ENCODE assay signal across 14 cellular contexts in genomic region chr7:47807126-47807525, GRCh38.
DNase-seq lines count a peak whose midpoint lies in the region; ATAC-seq and TF ChIP-seq lines count a peak whose summit lies in the region.
"Had no signal": no experiment of that assay in that cellular context is flagged by ENCODE, and none has a peak within 500 bp of the region (broad histone marks: within the 10 kb centered on the region; RNA-seq: fewer than 3 reads in every experiment).

No MANE protein-coding gene starts in this region.

- H3K27me3 ChIP-seq in IMR-90 (ENCODE audit: control insufficient read depth, insufficient read depth, low read length) (no peaks in the 10 kb centered on the region; the same call in 1 of the 2 replicates), lower lobe of right lung (ENCODE audit: low read depth) (no peaks in the 10 kb centered on the region), subcutaneous abdominal adipose tissue (ENCODE audit: control insufficient read depth in 5 of 5, insufficient read depth in 4 of 5, low read length in 5 of 5) (no peaks in the 10 kb centered on the region)
- H3K27me3 ChIP-seq: BE2C had no signal

- no peak for TF ChIP-seq RAD21 in IMR-90 (IDR thresholded peaks at IDR 0.05; ENCODE audit: low read length)

- H4K20me1 ChIP-seq in IMR-90 (ENCODE audit: insufficient read depth, low read length): no peaks in the 10 kb centered on the region

- no peak overlapping the region for H3K18ac ChIP-seq in IMR-90 (ENCODE audit: low read depth, low read length)

- H4K8ac ChIP-seq in IMR-90 (ENCODE audit: low read depth in 2 of 2, low read length in 2 of 2): no peak overlapping the region

- H3K27ac ChIP-seq in IMR-90 (ENCODE audit: insufficient read depth, low read length): no peak overlapping the region
- peak overlapping the region in 1 of 2 donors; percentile 74 for H3K27ac ChIP-seq in coronary artery
- peak overlapping the region; percentile 66 for H3K27ac ChIP-seq in lower lobe of right lung
- no peak overlapping the region for H3K27ac ChIP-seq in subcutaneous abdominal adipose tissue (ENCODE audit: low read depth, low read length)
- H3K27ac ChIP-seq: KMS-11 had no signal

- in situ Hi-C loops in IMR-90 (cut with MboI; ENCODE audit: low sequenced_read_pairs): no loop called here

- TF ChIP-seq CTCF in IMR-90 (conservative IDR thresholded peaks at IDR 0.05; ENCODE audit: low read depth, low read length): no peak
- no peak for TF ChIP-seq CTCF in coronary artery (IDR thresholded peaks at IDR 0.05)
- no peak for TF ChIP-seq CTCF in lower lobe of right lung (IDR thresholded peaks at IDR 0.05)

- no peak for TF ChIP-seq POLR2A in IMR-90 (IDR thresholded peaks at IDR 0.05; ENCODE audit: low read depth, low read length)

- POLR2A ChIA-PET in IMR-90 (lab: Charles Lee; ENCODE audit: unreplicated experiment): no interaction called here

- no peak overlapping the region for H4K5ac ChIP-seq in IMR-90 (ENCODE audit: low read depth, low read length)

- no CpG with 5 or more reads among the region's 3 CpGs for WGBS in IMR-90 (ENCODE audit: extremely low coverage in 2 of 2, insufficient read length in 1 of 2), 2 experiments

- H3K9ac ChIP-seq in IMR-90 (ENCODE audit: low read depth, low read length) (no peak overlapping the region), subcutaneous abdominal adipose tissue (ENCODE audit: low read length in 5 of 5) (peak overlapping the region in 1 of 5 donors; percentile 7)
- H3K9ac ChIP-seq: KMS-11 had no signal

- H3K79me1 ChIP-seq in IMR-90 (ENCODE audit: low read depth in 1 of 2, low read length in 2 of 2): no peaks in the 10 kb centered on the region; a peak in 1 of 4 replicates

- peak overlapping the region; percentile 68 for H2AK5ac ChIP-seq in IMR-90 (ENCODE audit: low read depth, low read length)

- H2AK9ac ChIP-seq in IMR-90 (replicated peaks; ENCODE audit: low read depth, low read length, poor library complexity): no peak overlapping the region

- peak overlapping the region; percentile 39; the same call in 1 of the 2 replicates for H3K14ac ChIP-seq in IMR-90 (replicated peaks; ENCODE audit: low read depth, low read length)

- H3K4me2 ChIP-seq in IMR-90 (ENCODE audit: low read depth, low read length): no peak overlapping the region
- H3K4me2 ChIP-seq: KMS-11 had no signal

- no peak overlapping the region for H2AFZ ChIP-seq in IMR-90 (replicated peaks; ENCODE audit: low read length, poor library complexity)

- intact Hi-C loops in IMR-90 (cut with micrococcal nuclease): no loop called here
- intact Hi-C loops in lower lobe of right lung (cut with DNase I): loop anchor here (10.0 kb wide), 1 partner anchor 372 kb away; no protein-coding TSS in a partner anchor

- H2BK5ac ChIP-seq in IMR-90 (ENCODE audit: low read depth, low read length, poor library complexity, severe bottlenecking): no peak overlapping the region

- peak overlapping the region; percentile 56 for H2BK120ac ChIP-seq in IMR-90 (ENCODE audit: low read depth, low read length)

- CTCF ChIA-PET in IMR-90 (lab: Yijun Ruan, JAX): no interaction called here

- no peaks in the 10 kb centered on the region for H3K9me3 ChIP-seq in IMR-90 (ENCODE audit: control insufficient read depth, insufficient read depth, low read length)
- H3K9me3 ChIP-seq in lower lobe of right lung: no peaks in the 10 kb centered on the region
- no peaks in the 10 kb centered on the region for H3K9me3 ChIP-seq in subcutaneous abdominal adipose tissue (ENCODE audit: control insufficient read depth in 5 of 5, low read length in 5 of 5)
- H3K9me3 ChIP-seq: BE2C had no signal

- DNase-seq in IMR-90 (no peak), coronary artery (ENCODE audit: low spot score) (no peak), lower lobe of right lung (no peak), COR-L47 (lab: John Stamatoyannopoulos, UW) (no peak), MV-4-11 (lab: John Stamatoyannopoulos, UW) (no peak), ureter (ENCODE audit: low spot score) (no peak)
- DNase-seq: activated T-cell treated with anti-CD3 and anti-CD28 coated beads, Interleukin-2, amount 50 U/mL, for 4 hours; BE2C; DMS79 treated with DMSO at 0.1 percent for 48 hours; NCI-H2029; NCI-H748 treated with DMSO at 0.1 percent for 48 hours had no signal

- H3K4me3 ChIP-seq in IMR-90 (ENCODE audit: insufficient read depth, low read depth, low read length) (no peak overlapping the region), coronary artery (peak overlapping the region; percentile 57), lower lobe of right lung (peak overlapping the region; percentile 32), subcutaneous abdominal adipose tissue (ENCODE audit: low read depth in 1 of 5, low read length in 5 of 5) (peak overlapping the region; percentile 20 to 62 (median 33))

- peak overlapping the region; percentile 38; the same call in 2 of the 3 replicates for H2BK15ac ChIP-seq in IMR-90 (ENCODE audit: low read depth, low read length)

- H3K4me1 ChIP-seq in IMR-90 (ENCODE audit: control insufficient read depth, insufficient read depth, low read length) (peaks cover 9% of the 10 kb centered on the region), lower lobe of right lung (peaks cover 35% of the 10 kb centered on the region), subcutaneous abdominal adipose tissue (ENCODE audit: control insufficient read depth in 5 of 5, insufficient read depth in 5 of 5, low read length in 5 of 5) (peaks cover 0 to 27% (median 22%) of the 10 kb centered on the region in 5 donors)

- H3K23ac ChIP-seq in IMR-90 (ENCODE audit: low read depth, low read length): no peak overlapping the region

- peak overlapping the region; percentile 74 for H2BK20ac ChIP-seq in IMR-90 (ENCODE audit: low read depth, low read length)

- peak overlapping the region; percentile 60 for H3K4ac ChIP-seq in IMR-90 (ENCODE audit: low read depth, low read length)

- no TSS peak for BruUV-seq in IMR-90 (replicated peaks; lab: Mats Ljungman, UMichigan)

- H3K36me3 ChIP-seq in IMR-90 (ENCODE audit: control insufficient read depth, insufficient read depth, low read length) (no peaks in the 10 kb centered on the region), lower lobe of right lung (no peaks in the 10 kb centered on the region), subcutaneous abdominal adipose tissue (ENCODE audit: control insufficient read depth in 5 of 5, insufficient read depth in 5 of 5, low read length in 5 of 5) (peaks cover 0 to 8% (median 6%) of the 10 kb centered on the region in 5 donors)
- H3K36me3 ChIP-seq: BE2C had no signal

- peaks cover 17% of the 10 kb centered on the region for H3K9me1 ChIP-seq in IMR-90 (ENCODE audit: insufficient read depth, low read length)

- H3K56ac ChIP-seq in IMR-90 (ENCODE audit: extremely low read depth, insufficient read depth, low read length): no peak overlapping the region

- peak overlapping the region; percentile 76 for H4K91ac ChIP-seq in IMR-90 (ENCODE audit: insufficient read depth, low read depth, low read length)

- ATAC-seq in IMR-90 (ENCODE audit: low read depth) (no peak), lower lobe of right lung (peak; percentile 50 to 59), GM18870 (IDR thresholded peaks at IDR 0.05; ENCODE audit: unreplicated experiment) (no peak)

- dilution Hi-C loops in IMR-90 (cut with HindIII; ENCODE audit: low sequenced_read_pairs, unreplicated experiment): no loop called here

TF ChIP-seq in IMR-90, 13 proteins besides CTCF, POLR2A, EP300 and RAD21:
- no peak for TF ChIP-seq BHLHE40 (IDR thresholded peaks at IDR 0.05; ENCODE audit: low read depth, low read length)

Comparison
In these comparisons a context has a peak if more than half of its experiments do, and no peak if none do; other contexts are left out.
1. ATAC-seq: peak in lower lobe of right lung (2 of 2); none in IMR-90 (single experiment) and GM18870 (single experiment).